Comparison of ENCODE assay signal across 1 cellular context in genomic region chr16:27464663-27465482, GRCh38.
TF ChIP-seq lines count a peak whose summit lies in the region.

No MANE protein-coding gene starts in this region.

TF ChIP-seq in HepG2, 621 proteins besides CTCF, POLR2A, EP300 and RAD21 (continued from another document):
- 0 out of 2 replicates have a peak, but pooled peaks have one; percentile 11 for TF ChIP-seq ZNF687 (CRISPR knock-in tag; IDR thresholded peaks at IDR 0.05)
- peak; percentile 76 for TF ChIP-seq AGO2 (optimal IDR thresholded peaks at IDR 0.05; ENCODE audit: low read depth, low read length)
- TF ChIP-seq ZSCAN21 (CRISPR knock-in tag; IDR thresholded peaks at IDR 0.05; ENCODE audit: borderline replicate concordance), result no peak
- TF ChIP-seq ZNF362 (CRISPR knock-in tag; IDR thresholded peaks at IDR 0.05; ENCODE audit: borderline replicate concordance), result no peak
- no peak for TF ChIP-seq LRRFIP1 (CRISPR knock-in tag; conservative IDR thresholded peaks at IDR 0.05)
- no peak for TF ChIP-seq GATAD1 (CRISPR knock-in tag; IDR thresholded peaks at IDR 0.05)
- no peak for TF ChIP-seq TRAFD1 (CRISPR knock-in tag; IDR thresholded peaks at IDR 0.05; ENCODE audit: borderline replicate concordance)
